ENCODE assay signal across 9 cellular contexts in the genomic region with DNA sequence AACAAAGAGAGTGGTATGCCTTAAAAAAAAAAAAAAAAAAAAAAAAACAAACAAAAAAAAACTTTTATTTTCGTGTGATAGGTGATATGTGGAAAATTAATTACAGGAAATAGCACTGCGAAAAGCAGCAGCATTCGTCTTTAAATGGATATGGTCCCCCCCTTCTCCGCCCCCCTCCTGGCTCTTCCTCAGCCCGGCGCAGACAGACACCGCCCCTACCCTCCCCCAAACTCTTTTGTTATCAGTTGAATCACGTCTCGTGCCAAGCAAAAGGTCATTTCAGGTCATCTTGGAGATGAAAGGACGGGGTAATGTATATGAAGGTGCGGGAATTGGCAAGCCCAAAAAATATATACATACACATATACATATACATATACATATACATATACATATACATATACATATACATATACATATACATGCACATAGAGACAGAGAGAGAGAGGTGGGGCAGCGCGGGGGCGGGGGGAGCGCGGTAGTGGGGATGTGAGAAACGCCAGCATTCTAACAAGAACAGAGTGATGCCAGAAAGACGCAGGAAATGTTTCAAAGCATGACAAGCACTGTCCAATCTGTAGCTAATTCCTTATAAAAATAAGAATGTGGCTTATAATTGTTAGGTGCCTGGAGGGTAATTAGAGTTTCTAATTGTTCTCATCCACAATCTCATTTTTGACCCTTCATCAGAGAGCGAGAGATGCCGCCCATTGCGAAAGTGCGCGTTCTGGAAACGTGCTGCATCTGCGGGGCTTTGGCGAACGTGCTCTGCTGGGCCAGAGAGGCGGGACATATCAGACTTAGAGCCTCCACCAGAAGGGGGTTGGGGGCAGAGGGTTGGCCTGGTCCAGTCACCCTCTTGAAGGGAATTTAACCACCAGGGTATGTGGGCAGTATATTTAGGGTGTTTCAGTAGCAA.
DNase-seq lines count a peak whose midpoint lies in the region; ATAC-seq and TF ChIP-seq lines count a peak whose summit lies in the region.
"Had no signal": no experiment of that assay in that cellular context is flagged by ENCODE, and none has a peak within 500 bp of the region (broad histone marks: within the 10 kb centered on the region; RNA-seq: fewer than 3 reads in every experiment).

No MANE protein-coding gene starts in this region.

- H3K36me3 Mint-ChIP-seq in neural crest cell (ENCODE audit: low read depth): no peaks in the 10 kb centered on the region

- no peaks in the 10 kb centered on the region for H3K9me3 Mint-ChIP-seq in neural crest cell

- ATAC-seq in HG03378 (IDR thresholded peaks at IDR 0.05; ENCODE audit: unreplicated experiment): no peak

- H3K27ac Mint-ChIP-seq in neural crest cell (ENCODE audit: unreplicated experiment): no peak overlapping the region
- H3K27ac Mint-ChIP-seq: IgD-negative memory B cell had no signal

- no peak overlapping the region for H3K4me3 Mint-ChIP-seq in neural crest cell
- H3K4me3 Mint-ChIP-seq: IgD-negative memory B cell had no signal

- H3K4me3 ChIP-seq in fibroblast of pulmonary artery (replicated peaks; ENCODE audit: low read depth, low read length): peak overlapping the region; percentile 50

- peaks cover 10% of the 10 kb centered on the region for H3K4me1 Mint-ChIP-seq in neural crest cell

- peaks cover 3% of the 10 kb centered on the region for H3K27me3 Mint-ChIP-seq in neural crest cell (ENCODE audit: low read depth)

- TF ChIP-seq CTCF in fibroblast of pulmonary artery (IDR thresholded peaks at IDR 0.05; ENCODE audit: low read length, missing control alignments) (no peak), neural crest cell (conservative IDR thresholded peaks at IDR 0.05) (no peak), GM10266 (IDR thresholded peaks at IDR 0.05; ENCODE audit: control insufficient read depth, insufficient read depth, low read depth, missing control alignments) (no peak)

- DNase-seq in AG08395 (ENCODE audit: low spot score) (peak; percentile 14), NCI-H69 (lab: John Stamatoyannopoulos, UW) (peak; percentile 25), fibroblast of pulmonary artery (ENCODE audit: low read depth) (peak; percentile 10), neural crest cell (ENCODE audit: low read depth, low spot score) (peak; percentile 18), NCI-H2171 (lab: John Stamatoyannopoulos, UW) (no peak), T-helper 2 cell (no peak), GM10266 (ENCODE audit: extremely low spot score) (no peak)

Comparison
In these comparisons a context has a peak if more than half of its experiments do, and no peak if none do; other contexts are left out.
1. DNase-seq: peak in AG08395 (single experiment), NCI-H69 (single experiment), fibroblast of pulmonary artery (single experiment) and neural crest cell (single experiment); none in NCI-H2171 (single experiment), T-helper 2 cell (0 of 5) and GM10266 (single experiment).